Comparison of ENCODE assay signal across 11 cellular contexts in genomic region chr17:48439875-48440505, GRCh38. TPM values are rescaled to one million over a fixed set of nuclear protein-coding genes. Genes with fewer than 3 reads are reported as not detected.
DNase-seq lines count a peak whose midpoint lies in the region; ATAC-seq, FAIRE-seq and TF ChIP-seq lines count a peak whose summit lies in the region.
"Had no signal": no experiment of that assay in that cellular context is flagged by ENCODE, and none has a peak within 500 bp of the region (broad histone marks: within the 10 kb centered on the region; RNA-seq: fewer than 3 reads in every experiment).

No MANE protein-coding gene starts in this region.

- H3K4me1 Mint-ChIP-seq in activated naive CD8-positive, alpha-beta T cell (ENCODE audit: low read depth), result peaks cover 92% of the 10 kb centered on the region

- H3K36me3 ChIP-seq in HCT116 (ENCODE audit: control insufficient read depth in 1 of 2, insufficient read depth in 2 of 2, low read length in 2 of 2) (no peaks in the 10 kb centered on the region), small intestine (ENCODE audit: control insufficient read depth in 2 of 2, insufficient read depth in 2 of 2, low read length in 2 of 2) (no peaks in the 10 kb centered on the region)
- H3K36me3 ChIP-seq: gastroesophageal sphincter had no signal

- H3K9me3 ChIP-seq in HCT116 (ENCODE audit: control insufficient read depth in 1 of 2, insufficient read depth in 1 of 2, low read depth in 1 of 2, low read length in 2 of 2) (no peaks in the 10 kb centered on the region), small intestine (ENCODE audit: control insufficient read depth, low read depth) (no peaks in the 10 kb centered on the region)
- H3K9me3 ChIP-seq: gastroesophageal sphincter had no signal

- 45 to 60% (median 59%) methylated on average over 8 of the region's 8 CpGs for WGBS in small intestine, 3 donors

- TF ChIP-seq POLR2A in HCT116 (IDR thresholded peaks at IDR 0.05; ENCODE audit: borderline replicate concordance, extremely low read depth, insufficient read depth, insufficient read length), result no peak

- RAD21 ChIA-PET in HCT116 (lab: Charles Lee; ENCODE audit: low non-redundant PET in 1 of 2, low total read pairs in 2 of 2, uncharacterized antibody in 2 of 2, unreplicated experiment in 2 of 2), result no interaction called here

- no peaks in the 10 kb centered on the region for H3K79me2 ChIP-seq in HCT116 (ENCODE audit: insufficient read depth, low read length)

- H2AFZ ChIP-seq in HCT116 (ENCODE audit: low read depth, low read length, poor library complexity, severe bottlenecking), result no peak overlapping the region

- H3K4me1 ChIP-seq in HCT116 (ENCODE audit: control insufficient read depth in 1 of 2, insufficient read depth in 2 of 2, low read length in 2 of 2) (peaks cover 0 to 4% of the 10 kb centered on the region in 2 experiments; a peak in 1 of 4 replicates), small intestine (ENCODE audit: control insufficient read depth in 2 of 2, insufficient read depth in 1 of 2, low read depth in 1 of 2, low read length in 1 of 2) (no peaks in the 10 kb centered on the region)
- H3K4me1 ChIP-seq: gastroesophageal sphincter had no signal

- no peaks in the 10 kb centered on the region for H3K27me3 Mint-ChIP-seq in activated naive CD8-positive, alpha-beta T cell

- H3K9ac ChIP-seq in HCT116 (ENCODE audit: low read length), result no peak overlapping the region

- H3K27me3 ChIP-seq in HCT116 (ENCODE audit: insufficient read depth, low read length) (no peaks in the 10 kb centered on the region), small intestine (ENCODE audit: control insufficient read depth in 2 of 2, insufficient read depth in 2 of 2, low read length in 2 of 2) (no peaks in the 10 kb centered on the region)

- DNase-seq in HCT116 (ENCODE audit: low read depth, low spot score) (no peak), RPMI8226 (peak; percentile 37), small intestine (peak; percentile 29), SIG-M5 treated with dmso at 0.1 percent for 504 hours (lab: John Stamatoyannopoulos, UW; ENCODE audit: unreplicated experiment) (no peak), frontal cortex (ENCODE audit: low spot score in 2 of 2) (no peak)

- ATAC-seq in HCT116 (no peak), HG03520 (IDR thresholded peaks at IDR 0.05; ENCODE audit: unreplicated experiment) (no peak), HG03432 (IDR thresholded peaks at IDR 0.05; ENCODE audit: unreplicated experiment) (no peak)
- ATAC-seq: gastroesophageal sphincter, Right ventricle myocardium inferior had no signal

- POLR2A ChIA-PET in HCT116 (lab: Charles Lee), result no interaction called here

- H3K4me2 ChIP-seq in HCT116 (ENCODE audit: low read length), result no peak overlapping the region

- TF ChIP-seq CTCF in HCT116 (IDR thresholded peaks at IDR 0.05 in 2 of 3, conservative IDR thresholded peaks at IDR 0.05 in 1 of 3; ENCODE audit: borderline replicate concordance in 1 of 3, insufficient read depth in 1 of 3, low read depth in 2 of 3, low read length in 2 of 3), result no peak

- no peak for FAIRE-seq in small intestine (lab: Jason Lieb, UNC)
- FAIRE-seq in frontal cortex (lab: Jason Lieb, UNC), result no peak
- FAIRE-seq: astrocyte had no signal

- no peaks in the 10 kb centered on the region for H4K20me1 ChIP-seq in HCT116 (ENCODE audit: insufficient read depth)

- no TSS peak for BruUV-seq in HCT116 (replicated peaks; lab: Mats Ljungman, UMichigan)

- peak overlapping the region; percentile 68 for H3K4me3 Mint-ChIP-seq in activated naive CD8-positive, alpha-beta T cell

- no peak for TF ChIP-seq RAD21 in HCT116 (IDR thresholded peaks at IDR 0.05; ENCODE audit: low read depth)

- H3K4me3 ChIP-seq in HCT116 (replicated peaks in 1 of 2; ENCODE audit: low read depth in 1 of 2, low read length in 2 of 2) (no peak overlapping the region), small intestine (ENCODE audit: low read depth in 1 of 2, low read length in 2 of 2) (no peak overlapping the region)
- H3K4me3 ChIP-seq: gastroesophageal sphincter had no signal

- H3K27ac ChIP-seq in HCT116 (ENCODE audit: low read depth, low read length) (no peak overlapping the region), small intestine (ENCODE audit: low read depth in 1 of 2, low read length in 1 of 2) (peak overlapping the region; percentile 36 to 40)
- H3K27ac ChIP-seq: gastroesophageal sphincter had no signal

- intact Hi-C loops in HCT116 (cut with micrococcal nuclease), result no loop called here

- H3K36me3 Mint-ChIP-seq in activated naive CD8-positive, alpha-beta T cell, result no peaks in the 10 kb centered on the region

- CTCF ChIA-PET in HCT116 (lab: Charles Lee), result interaction anchor here (1.1 kb wide), 1 partner anchor 17 kb away, joined by 7 read pairs; no protein-coding TSS in a partner anchor

- peak overlapping the region; percentile 97 for H3K27ac Mint-ChIP-seq in activated naive CD8-positive, alpha-beta T cell

- no peaks in the 10 kb centered on the region for H3K9me2 ChIP-seq in HCT116 (ENCODE audit: insufficient read depth)

- peaks cover 7% of the 10 kb centered on the region for H3K9me3 Mint-ChIP-seq in activated naive CD8-positive, alpha-beta T cell (ENCODE audit: low read depth)

TF ChIP-seq in HCT116, 20 proteins besides CTCF, POLR2A, EP300 and RAD21:
- TF ChIP-seq ZNF274 (IDR thresholded peaks at IDR 0.05; ENCODE audit: low read depth, low read length), result no peak
- no peak for TF ChIP-seq SRF (IDR thresholded peaks at IDR 0.05; ENCODE audit: low read depth)
- TF ChIP-seq POLR2AphosphoS5 (IDR thresholded peaks at IDR 0.05; ENCODE audit: low read depth, low read length), result no peak
- peak; percentile 11; the same call in 1 of the 2 replicates for TF ChIP-seq ZFX (IDR thresholded peaks at IDR 0.05)

RNA-seq across cellular contexts. Expression of gene SKAP1, which starts 10.0 kb away (rescaled TPM):
- 12.4 TPM for total RNA-seq in HCT116 (2021; ENCODE audit: unreplicated experiment)
- 12.0 and 16.1 TPM in 2 replicates for polyA plus RNA-seq in HCT116 (2012)
- 1 to 10 TPM; 2.0 to 8.1 (median 2.1) TPM for polyA plus RNA-seq in small intestine
- 0.41 TPM for total RNA-seq in frontal cortex
- total RNA-seq: astrocyte had no signal

Comparison
In these comparisons a context has a peak if more than half of its experiments do, and no peak if none do; other contexts are left out.
1. DNase-seq: peak in RPMI8226 (single experiment) and small intestine (single experiment); none in HCT116 (single experiment), SIG-M5 treated with dmso at 0.1 percent for 504 hours (single experiment) and frontal cortex (0 of 2).